In the genomic region with DNA sequence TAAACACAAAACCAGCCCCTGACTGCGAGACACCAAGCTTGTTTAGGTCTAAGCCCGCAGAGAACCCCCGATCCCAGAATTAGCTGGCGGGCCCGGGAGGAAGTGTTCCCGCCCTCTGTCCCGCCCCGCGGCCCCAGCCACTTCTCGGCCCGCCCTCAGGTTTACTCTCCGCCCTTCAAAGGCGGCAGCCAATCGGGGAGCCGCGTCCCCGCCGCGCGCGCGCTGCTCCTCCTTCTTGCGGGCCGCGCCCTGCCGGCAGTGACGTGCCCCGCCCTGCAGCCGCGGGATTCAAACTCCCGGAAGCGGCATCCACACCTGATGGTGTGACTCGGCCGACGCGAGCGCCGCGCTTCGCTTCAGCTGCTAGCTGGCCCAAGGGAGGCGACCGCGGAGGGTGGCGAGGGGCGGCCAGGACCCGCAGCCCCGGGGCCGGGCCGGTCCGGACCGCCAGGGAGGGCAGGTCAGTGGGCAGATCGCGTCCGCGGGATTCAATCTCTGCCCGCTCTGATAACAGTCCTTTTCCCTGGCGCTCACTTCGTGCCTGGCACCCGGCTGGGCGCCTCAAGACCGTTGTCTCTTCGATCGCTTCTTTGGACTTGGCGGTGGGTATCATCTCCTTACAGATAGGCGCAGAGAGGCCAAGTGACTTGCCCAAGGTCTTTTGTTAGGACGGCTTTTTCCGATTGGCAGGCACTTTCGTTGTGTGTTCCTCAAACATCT, we compare ENCODE assay signal across 8 cellular contexts. TPM values are rescaled to one million over a fixed set of nuclear protein-coding genes. Genes with fewer than 3 reads are reported as not detected.
A peak's percentile ranks its signal among the peaks of the same experiment; 100 is the strongest.
DNase-seq lines count a peak whose midpoint lies in the region; ATAC-seq, FAIRE-seq and TF ChIP-seq lines count a peak whose summit lies in the region.

Gene CEP55 (plus strand): TSS at position 291 of the 720 bp plus-strand sequence. CDS start 3,440 bp downstream, outside the sequence.

- peaks cover 9% of the 10 kb centered on the region for H3K36me3 ChIP-seq in OCI-LY3 (replicated peaks; ENCODE audit: low read depth, low read length)
- no peaks in the 10 kb centered on the region for H3K36me3 ChIP-seq in mucosa of descending colon (ENCODE audit: low read depth)

- H3K79me2 ChIP-seq in OCI-LY3 (ENCODE audit: low read length): peaks cover 41% of the 10 kb centered on the region

- H3K4me1 ChIP-seq in OCI-LY3 (ENCODE audit: low read length): peaks cover 11% of the 10 kb centered on the region; the same call in 1 of the 2 replicates
- peaks cover 7% of the 10 kb centered on the region for H3K4me1 ChIP-seq in mucosa of descending colon (ENCODE audit: low read depth)

- intact Hi-C loops in mucosa of descending colon (cut with DNase I, micrococcal nuclease): no loop called here

- H4K20me1 ChIP-seq in OCI-LY3 (ENCODE audit: insufficient read depth, low read length): no peaks in the 10 kb centered on the region

- peak within 1 kb of the TSS; percentile 95 for H3K4me2 ChIP-seq in OCI-LY3 (ENCODE audit: low read length)

- no peak for FAIRE-seq in D721Med (lab: Jason Lieb, UNC)

- H3K27ac ChIP-seq in OCI-LY3 (ENCODE audit: low read length): peak within 1 kb of the TSS; percentile 67

- H3K27me3 ChIP-seq in OCI-LY3 (ENCODE audit: low read depth, low read length): no peaks in the 10 kb centered on the region

- TF ChIP-seq CTCF in D721Med (IDR thresholded peaks at IDR 0.05; ENCODE audit: insufficient read depth, missing control alignments) (no peak), OCI-LY3 (IDR thresholded peaks at IDR 0.05; ENCODE audit: low read depth, low read length) (no peak), mucosa of descending colon (IDR thresholded peaks at IDR 0.05) (no peak)

- ATAC-seq in GM21526 (IDR thresholded peaks at IDR 0.05; ENCODE audit: low FRiP score, unreplicated experiment) (peak; percentile 98), mucosa of descending colon (peak; percentile 100)

- H3K4me3 ChIP-seq in OCI-LY3 (ENCODE audit: low read length): peak within 1 kb of the TSS; percentile 99
- peak within 1 kb of the TSS; percentile 28 for H3K4me3 ChIP-seq in mucosa of descending colon

- DNase-seq in D721Med (ENCODE audit: insufficient read length, low spot score) (peak; percentile 61), HuH-7.5 (ENCODE audit: low spot score) (peak; percentile 74), epidermal melanocyte (ENCODE audit: insufficient read length, low spot score) (peak; percentile 76), mucosa of descending colon (peak; percentile 97 to 98 (median 97))
- peak; percentile 94 for DNase-seq in activated CD8-positive, alpha-beta memory T cell treated with anti-CD3 and anti-CD28 coated beads, Interleukin-2, amount 50 U/mL, for 4 hours
- peak; percentile 81 to 91 for DNase-seq in stimulated activated CD8-positive, alpha-beta memory T cell treated with anti-CD3 and anti-CD28 coated beads, Interleukin-4, amount 100 ng/mL, for 1 hour (ENCODE audit: low read depth in 2 of 2, low spot score in 1 of 2)

- H3K9me3 ChIP-seq in OCI-LY3 (ENCODE audit: insufficient read depth, low read length): no peaks in the 10 kb centered on the region
- H3K9me3 ChIP-seq in mucosa of descending colon: no peaks in the 10 kb centered on the region

- H2AFZ ChIP-seq in OCI-LY3 (ENCODE audit: low read depth, low read length): peak within 1 kb of the TSS; percentile 79

- peak within 1 kb of the TSS; percentile 91 for H3K9ac ChIP-seq in OCI-LY3 (ENCODE audit: low read length)

RNA-seq across cellular contexts. Expression of gene CEP55, which starts in this region (rescaled TPM):
- 10 to 100 TPM in 1 of 3 donors, 1 to 10 TPM in 2; 1.3 to 11.7 (median 2.4) TPM for total RNA-seq in mucosa of descending colon

Comparison
In these comparisons a context has a peak if more than half of its experiments do, and no peak if none do; other contexts are left out.
1. Peak in every context shown above with its lines: DNase-seq, ATAC-seq, H3K4me3 ChIP-seq and H3K27ac ChIP-seq.